14 cellular contexts compared by ENCODE assay signal in the genomic region with DNA sequence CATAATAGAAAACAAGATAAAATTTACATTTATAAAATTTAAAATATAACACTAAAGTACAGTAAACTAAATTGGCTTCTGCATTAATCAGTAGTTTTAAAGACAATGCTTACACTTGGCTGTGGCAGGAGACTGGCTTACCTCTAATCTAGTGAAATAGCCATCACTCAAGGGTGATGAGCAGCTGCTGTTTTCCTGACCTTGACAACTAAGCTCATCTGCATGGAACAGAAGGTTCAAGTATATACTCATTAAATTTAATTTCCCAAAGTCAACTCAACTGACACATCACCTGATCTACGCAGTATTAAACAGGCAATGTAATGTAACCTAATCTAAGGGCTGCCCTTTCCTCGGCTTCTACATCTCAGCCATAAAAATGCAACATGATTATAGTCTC.
"Had no signal": no experiment of that assay in that cellular context is flagged by ENCODE, and none has a peak within 500 bp of the region (broad histone marks: within the 10 kb centered on the region; RNA-seq: fewer than 3 reads in every experiment).

No MANE protein-coding gene starts in this region.

- H3K4me1 ChIP-seq: colonic mucosa had no signal

- ATAC-seq: activated naive CD4-positive, alpha-beta T cell treated with anti-CD3 and anti-CD28 coated beads, Interleukin-2, amount 50 U/mL, for 72 hours; activated T-cell treated with anti-CD3 and anti-CD28 coated beads, Interleukin-2, amount 50 U/mL, for 72 hours; left colon; naive thymus-derived CD4-positive, alpha-beta T cell; stimulated activated naive CD8-positive, alpha-beta T cell treated with anti-CD3 and anti-CD28 coated beads, Interleukin-15, Interleukin-2, amounts not matched to agents 100 U/mL and 50 U/mL, for 24 hours had no signal

- H3K9me3 ChIP-seq: colonic mucosa had no signal

- H3K27me3 ChIP-seq: colonic mucosa had no signal

- DNase-seq: activated CD4-positive, alpha-beta memory T cell treated with anti-CD3 and anti-CD28 coated beads, Interleukin-2, amount 10 ng/mL, durations not matched to agents 7 days and 5 days; activated CD4-positive, alpha-beta T cell treated with anti-CD3 and anti-CD28 coated beads for 4 hours; activated CD8-positive, alpha-beta memory T cell treated with anti-CD3 and anti-CD28 coated beads, Interleukin-2, amount 50 U/mL, for 4 hours; activated gamma-delta T cell; activated T-cell treated with anti-CD3 and anti-CD28 coated beads, Interleukin-2, amount 50 U/mL, for 72 hours; central memory CD4-positive, alpha-beta T cell; colonic mucosa; left colon; mammary epithelial cell; naive thymus-derived CD4-positive, alpha-beta T cell; stimulated activated naive CD8-positive, alpha-beta T cell treated with anti-CD3 and anti-CD28 coated beads, Interleukin-15, Interleukin-2, amounts not matched to agents 100 U/mL and 50 U/mL, for 24 hours had no signal

- H3K36me3 ChIP-seq: colonic mucosa had no signal

- H3K27ac ChIP-seq: colonic mucosa had no signal

- H3K4me3 ChIP-seq: colonic mucosa, smooth muscle cell had no signal

- FAIRE-seq: endometrium had no signal
